8 cellular contexts compared by ENCODE assay signal in genomic region chr16:27202923-27203428, GRCh38. TPM values are rescaled to one million over a fixed set of nuclear protein-coding genes. Genes with fewer than 3 reads are reported as not detected.
DNase-seq lines count a peak whose midpoint lies in the region; ATAC-seq, FAIRE-seq and TF ChIP-seq lines count a peak whose summit lies in the region.

No MANE protein-coding gene starts in this region.

- H3K27ac ChIP-seq in A549 (peak overlapping the region; percentile 92 to 95), muscle layer of duodenum (ENCODE audit: low read length) (peak overlapping the region; percentile 98)

- H3K27me3 Mint-ChIP-seq in IgD-negative memory B cell (peaks cover 5% of the 10 kb centered on the region), chondrocyte (ENCODE audit: low read depth) (no peaks in the 10 kb centered on the region)

- peak overlapping the region; percentile 93 for H3K4me2 ChIP-seq in A549

- DNase-seq in A549 (ENCODE audit: low read depth in 1 of 2, low spot score in 1 of 2) (no peak), chondrocyte (ENCODE audit: low spot score) (no peak), NCI-H526 (lab: John Stamatoyannopoulos, UW) (no peak), GM19239 (ENCODE audit: insufficient read length, low spot score) (no peak), mesenteric fat pad (ENCODE audit: low spot score) (no peak)

- H3K9me3 Mint-ChIP-seq in IgD-negative memory B cell (no peaks in the 10 kb centered on the region), chondrocyte (ENCODE audit: low read depth) (peaks cover 4% of the 10 kb centered on the region)

- H3K9me3 ChIP-seq in A549: no peaks in the 10 kb centered on the region
- H3K9me3 ChIP-seq in muscle layer of duodenum (ENCODE audit: control insufficient read depth in 1 of 2, low read length in 2 of 2): no peaks in the 10 kb centered on the region

- FAIRE-seq in A549 (lab: Jason Lieb, UNC) (no peak), GM19239 (lab: Jason Lieb, UNC) (no peak)

- ATAC-seq in A549 (no peak), HG03460 (IDR thresholded peaks at IDR 0.05; ENCODE audit: unreplicated experiment) (no peak)

- TF ChIP-seq POLR2A in A549 (IDR thresholded peaks at IDR 0.05; ENCODE audit: low read length): no peak

- WGBS in A549 (ENCODE audit: missing lambda C conversion rate): 42% methylated on average over 11 of the region's 11 CpGs

- no peaks in the 10 kb centered on the region for H3K36me3 Mint-ChIP-seq in IgD-negative memory B cell
- H3K36me3 Mint-ChIP-seq in chondrocyte (ENCODE audit: low read depth): no peaks in the 10 kb centered on the region

- peaks cover 0 to 5% of the 10 kb centered on the region in 2 donors for H3K36me3 ChIP-seq in muscle layer of duodenum (ENCODE audit: control insufficient read depth in 1 of 2, insufficient read depth in 2 of 2, low read length in 2 of 2)

- H3K4me1 Mint-ChIP-seq in IgD-negative memory B cell (peaks cover 32 to 46% (median 33%) of the 10 kb centered on the region in 3 donors), chondrocyte (ENCODE audit: low read depth) (peaks cover 25% of the 10 kb centered on the region)

- TF ChIP-seq RAD21 in A549 (conservative IDR thresholded peaks at IDR 0.05 in 1 of 2, IDR thresholded peaks at IDR 0.05 in 1 of 2): no peak

- peak overlapping the region; percentile 90 to 98 (median 96) for H3K4me3 Mint-ChIP-seq in IgD-negative memory B cell
- H3K4me3 Mint-ChIP-seq in chondrocyte (ENCODE audit: unreplicated experiment): peak overlapping the region; percentile 97

- CTCF ChIA-PET in A549 (lab: Yijun Ruan, JAX): interaction anchor here (1.3 to 4.0 kb wide), 5 partner anchors 12 to 165 kb away, joined by 4 to 20 read pairs (median 7); no protein-coding TSS in a partner anchor

- H3K27me3 ChIP-seq in muscle layer of duodenum (ENCODE audit: low read depth, low read length): no peaks in the 10 kb centered on the region

- H3K4me3 ChIP-seq in A549 (peak overlapping the region; percentile 53), muscle layer of duodenum (ENCODE audit: low read depth in 1 of 2, low read length in 2 of 2) (peak overlapping the region; percentile 81 to 87)

- POLR2A ChIA-PET in A549 (lab: Yijun Ruan, JAX): interaction anchor here (0.6 to 1.9 kb wide), 31 partner anchors 7 to 392 kb away, joined by 3 to 14 read pairs (median 4); partner anchors contain the start of gene KATNIP

- no peak for TF ChIP-seq EP300 in A549 (IDR thresholded peaks at IDR 0.05)

- peak overlapping the region; percentile 97 to 100 (median 99) for H3K27ac Mint-ChIP-seq in IgD-negative memory B cell
- peak overlapping the region; percentile 100 for H3K27ac Mint-ChIP-seq in chondrocyte (ENCODE audit: unreplicated experiment)

- TF ChIP-seq CTCF in A549 (IDR thresholded peaks at IDR 0.05) (no peak), chondrocyte (IDR thresholded peaks at IDR 0.05) (no peak)

- H3K4me1 ChIP-seq in A549: peaks cover 10% of the 10 kb centered on the region; the same call in 2 of the 3 replicates
- peaks cover 4 to 10% of the 10 kb centered on the region in 2 donors for H3K4me1 ChIP-seq in muscle layer of duodenum (ENCODE audit: control insufficient read depth in 1 of 2, insufficient read depth in 2 of 2, low read length in 2 of 2)

TF ChIP-seq in A549, 52 proteins besides CTCF, POLR2A, EP300 and RAD21:
- TF ChIP-seq MAFK (IDR thresholded peaks at IDR 0.05; ENCODE audit: partially characterized antibody): no peak
- no peak for TF ChIP-seq TP53 (CRISPR knock-in tag; IDR thresholded peaks at IDR 0.05)
- TF ChIP-seq E2F6 (IDR thresholded peaks at IDR 0.05; ENCODE audit: borderline replicate concordance, low read depth): no peak
- no peak for TF ChIP-seq TFCP2L1 (CRISPR knock-in tag; IDR thresholded peaks at IDR 0.05)
- TF ChIP-seq HEYL (CRISPR knock-in tag; IDR thresholded peaks at IDR 0.05): no peak
- peak; percentile 85; the same call in 1 of the 2 replicates for TF ChIP-seq HDAC2 (IDR thresholded peaks at IDR 0.05)
- peak; percentile 70; the same call in 1 of the 2 replicates for TF ChIP-seq CHD4 (IDR thresholded peaks at IDR 0.05; ENCODE audit: borderline replicate concordance)
- TF ChIP-seq, protein P1, sequence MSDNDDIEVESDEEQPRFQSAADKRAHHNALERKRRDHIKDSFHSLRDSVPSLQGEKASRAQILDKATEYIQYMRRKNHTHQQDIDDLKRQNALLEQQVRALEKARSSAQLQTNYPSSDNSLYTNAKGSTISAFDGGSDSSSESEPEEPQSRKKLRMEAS (IDR thresholded peaks at IDR 0.05): no peak
- TF ChIP-seq KDM1A (IDR thresholded peaks at IDR 0.05; ENCODE audit: low read depth): peak; percentile 84; the same call in 1 of the 2 replicates
- no peak for TF ChIP-seq ELK1 (IDR thresholded peaks at IDR 0.05; ENCODE audit: low read depth, low read length)

RNA-seq across cellular contexts. Expression of gene KDM8, which starts 0.3 kb away (rescaled TPM):
- polyA plus RNA-seq in A549 (2011; rRNA removed) (1.6 and 2.0 TPM in 2 replicates), A549 (2017; fragmentation: RNase III; extraction: RNeasy Plus Mini Kit Qiagen cat#74134 plus additional on column Dnase treatment) (2.3 to 3.0 TPM (median 2.4 TPM) in 3 replicates), IgD-negative memory B cell (4.8 TPM)
- polyA plus RNA-seq in A549 (2012; cell fraction: cytosol; rRNA removed): 2.5 and 2.6 TPM in 2 replicates
- 4.7 and 6.6 TPM in 2 replicates for polyA plus RNA-seq in A549 (2012; cell fraction: nucleus; rRNA removed)
- 3.0 and 4.9 TPM in 2 replicates for polyA minus RNA-seq in A549 (2011; rRNA and poly(A)+ RNA removed)
- total RNA-seq in chondrocyte (4.4 to 9.3 TPM (median 5.6 TPM) in 3 replicates), mesenteric fat pad (3.5 TPM)
